Comparison of ENCODE assay signal across 1 cellular context in the genomic region with DNA sequence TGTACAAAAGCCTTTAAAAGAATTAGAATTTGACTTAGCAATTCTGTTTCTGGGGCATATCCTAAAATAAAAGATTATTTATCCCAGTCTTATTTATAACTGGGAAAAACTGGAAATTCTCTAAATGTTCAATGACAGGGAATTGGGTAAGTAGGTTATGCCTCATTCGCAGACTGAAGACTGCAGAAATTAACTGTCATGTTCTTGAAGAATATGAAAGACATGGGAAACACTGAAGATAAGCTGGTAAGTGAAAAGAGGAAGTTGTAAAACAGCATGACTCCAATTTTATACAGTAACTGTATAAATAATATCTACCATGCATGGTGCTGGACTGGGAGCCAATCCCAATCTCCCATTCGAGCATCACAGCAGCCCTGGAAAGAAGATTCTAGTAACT.
TF ChIP-seq lines count a peak whose summit lies in the region.

No MANE protein-coding gene starts in this region.

TF ChIP-seq in HepG2, 621 proteins besides CTCF, POLR2A, EP300 and RAD21:
- TF ChIP-seq PAX8 (CRISPR knock-in tag; IDR thresholded peaks at IDR 0.05; ENCODE audit: borderline replicate concordance) (no peak), ZFYVE20 (CRISPR knock-in tag; IDR thresholded peaks at IDR 0.05; ENCODE audit: borderline replicate concordance, low read depth) (no peak), ZNF879 (CRISPR knock-in tag; IDR thresholded peaks at IDR 0.05) (no peak), KDM3A (CRISPR knock-in tag; IDR thresholded peaks at IDR 0.05; ENCODE audit: low read depth) (no peak), ONECUT2 (CRISPR knock-in tag; IDR thresholded peaks at IDR 0.05) (no peak), CHD4 (IDR thresholded peaks at IDR 0.05; ENCODE audit: borderline replicate concordance, low read length) (no peak)
TF ChIP-seq in HepG2: peak in this region for 0.
